In the genomic region with DNA sequence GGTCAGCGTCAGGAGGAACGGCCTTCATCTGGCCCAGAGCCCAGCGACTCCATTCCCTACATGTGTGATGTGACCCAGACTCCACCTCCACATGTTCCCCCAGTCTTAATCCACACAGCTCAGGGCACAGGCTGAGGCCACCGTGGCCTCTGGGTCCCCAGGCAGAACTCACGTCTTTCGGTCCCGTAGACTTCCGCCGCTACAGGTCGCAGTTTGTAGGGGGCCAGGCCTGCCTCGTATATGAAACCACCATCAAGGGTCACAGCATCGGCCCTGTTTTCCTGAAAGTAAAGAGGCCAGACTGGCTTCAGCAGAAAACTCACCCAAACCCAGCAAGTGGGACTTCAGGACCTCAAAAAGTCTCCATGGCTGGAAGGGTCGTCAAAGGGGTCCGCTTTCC, we compare ENCODE assay signal across 29 cellular contexts. TPM values are rescaled to one million over a fixed set of nuclear protein-coding genes. Genes with fewer than 3 reads are reported as not detected.
"Had no signal": no experiment of that assay in that cellular context is flagged by ENCODE, and none has a peak within 500 bp of the region (broad histone marks: within the 10 kb centered on the region; RNA-seq: fewer than 3 reads in every experiment).

No MANE protein-coding gene starts in this region.

- DNase-seq: cortex of kidney; erythroblast; foreskin melanocyte; left colon; mammary epithelial cell; mucosa of descending colon; naive thymus-derived CD8-positive, alpha-beta T cell; nucleus accumbens; pancreas; spleen; stimulated activated CD4-positive, alpha-beta T cell treated with anti-CD3 and anti-CD28 coated beads, Interleukin-15, amount 100 ng/mL, for 24 hours; stimulated activated CD4-positive, alpha-beta T cell treated with anti-CD3 and anti-CD28 coated beads, Interleukin-2, amount 100 ng/mL, for 24 hours; stimulated activated CD4-positive, alpha-beta T cell treated with anti-CD3 and anti-CD28 coated beads, Interleukin-4, amount 100 ng/mL, for 4 hours; stimulated activated naive B cell treated with anti-CD40 and anti-IgM and Interleukin-4, amounts not matched to agents 10 μg/mL and 1 μg/mL and 100 μg/mL, for 72 hours; stimulated activated naive CD8-positive, alpha-beta T cell treated with anti-CD3 and anti-CD28 coated beads, Interleukin-15, amount 100 ng/mL, for 72 hours; testis; upper lobe of right lung had no signal

- H3K4me2 ChIP-seq: hepatocyte had no signal

- H3K79me2 ChIP-seq: hepatocyte had no signal

- H2AFZ ChIP-seq: hepatocyte had no signal

- FAIRE-seq: endothelial cell of umbilical vein, pancreas had no signal

- H3K4me3 ChIP-seq: hepatocyte, mucosa of descending colon, pancreas, spleen, testis, tibial nerve, upper lobe of right lung, vagina had no signal

- H3K9me3 ChIP-seq: mucosa of descending colon, pancreas, spleen, testis, tibial nerve, upper lobe of right lung, vagina had no signal

- ATAC-seq: left colon; mucosa of descending colon; naive thymus-derived CD8-positive, alpha-beta T cell; pancreas; stimulated activated naive B cell treated with anti-CD40 and anti-IgM and Interleukin-4, amounts not matched to agents 10 μg/mL and 1 μg/mL and 100 μg/mL, for 72 hours; stimulated activated naive CD8-positive, alpha-beta T cell treated with anti-CD3 and anti-CD28 coated beads, Interleukin-15, amount 100 ng/mL, for 72 hours had no signal

- H3K36me3 ChIP-seq: pancreas, tibial nerve, upper lobe of right lung, vagina had no signal

- H3K27me3 ChIP-seq: hepatocyte, pancreas, spleen, testis, tibial nerve, upper lobe of right lung, vagina had no signal

- H3K27ac ChIP-seq: hepatocyte, pancreas, testis, tibial nerve, upper lobe of right lung, vagina had no signal

- H3K4me1 ChIP-seq: pancreas, testis, tibial nerve, upper lobe of right lung, vagina had no signal

RNA-seq across cellular contexts. Expression of a gene that starts 8.6 kb away (rescaled TPM):
- total RNA-seq: chondrocyte; endothelial cell of umbilical vein; kidney epithelial cell; naive thymus-derived CD8-positive, alpha-beta T cell; vagina had no signal
- polyA plus RNA-seq: endothelial cell of umbilical vein; hepatocyte; naive thymus-derived CD8-positive, alpha-beta T cell; neural cell had no signal

RNA-seq across cellular contexts. Expression of a gene that starts 41.7 kb away (rescaled TPM):
- total RNA-seq: chondrocyte; endothelial cell of umbilical vein; kidney epithelial cell; left colon; lower leg skin; mammary epithelial cell; mucosa of descending colon; naive thymus-derived CD8-positive, alpha-beta T cell; pancreas; progenitor cell of endocrine pancreas; renal cortical epithelial cell; sciatic nerve; spleen; subcutaneous adipose tissue; tibial nerve; upper lobe of right lung; vagina had no signal
- polyA plus RNA-seq: mammary epithelial cell; naive thymus-derived CD8-positive, alpha-beta T cell; neural cell; pancreas; spleen had no signal

RNA-seq across cellular contexts. Expression of a gene that starts 49.1 kb away (rescaled TPM):
- total RNA-seq: chondrocyte, mammary epithelial cell, progenitor cell of endocrine pancreas, renal cortical epithelial cell, vagina had no signal
- polyA plus RNA-seq: mammary epithelial cell, neural cell had no signal
